In genomic region chr2:61887684-61888303, GRCh38 we compare ENCODE assay signal across 8 cellular contexts. TPM values are rescaled to one million over a fixed set of nuclear protein-coding genes. Genes with fewer than 3 reads are reported as not detected.
A peak's percentile ranks its signal among the peaks of the same experiment; 100 is the strongest.
DNase-seq lines count a peak whose midpoint lies in the region; ATAC-seq and TF ChIP-seq lines count a peak whose summit lies in the region.

No MANE protein-coding gene starts in this region.

- H3K27me3 ChIP-seq in neuronal stem cell (ENCODE audit: control insufficient read depth in 3 of 3, insufficient read depth in 3 of 3, low read depth in 1 of 3, low read length in 3 of 3) = no peaks in the 10 kb centered on the region

- H3K36me3 ChIP-seq in neuronal stem cell (replicated peaks in 1 of 2; ENCODE audit: control insufficient read depth in 2 of 2, insufficient read depth in 2 of 2, low read length in 2 of 2) = peaks cover 7 to 44% of the 10 kb centered on the region in 2 donors

- DNase-seq in DMS153 (lab: John Stamatoyannopoulos, UW) (peak; percentile 33), DMS153 treated with DMSO at 0.1 percent for 48 hours (lab: John Stamatoyannopoulos, UW; ENCODE audit: unreplicated experiment) (no peak), fibroblast of peridontal ligament (ENCODE audit: extremely low read depth) (peak; percentile 54), neuronal stem cell (ENCODE audit: low spot score) (peak; percentile 8), GM13976 (ENCODE audit: low spot score) (no peak), GM20000 (ENCODE audit: low spot score) (no peak)
- DNase-seq in activated CD4-positive, alpha-beta memory T cell treated with anti-CD3 and anti-CD28 coated beads for 36 hours = peak; percentile 39

- POLR2A ChIA-PET in activated CD4-positive, alpha-beta memory T cell treated with anti-CD3 and anti-CD28 coated beads for 36 hours (lab: Charles Lee) = interaction anchor here (1.1 kb wide), 1 partner anchor 16 kb away, joined by 3 read pairs; no protein-coding TSS in a partner anchor

- no peak overlapping the region for H2BK12ac ChIP-seq in neuronal stem cell (ENCODE audit: low read length)

- H3K4me3 ChIP-seq in neuronal stem cell (ENCODE audit: low read length in 2 of 2) = peak overlapping the region; percentile 90 to 96

- H3K4me2 ChIP-seq in neuronal stem cell (ENCODE audit: insufficient read depth, low read length, poor library complexity, severe bottlenecking) = peak overlapping the region; percentile 47

- peaks cover 26% of the 10 kb centered on the region for H3K4me1 Mint-ChIP-seq in activated CD4-positive, alpha-beta memory T cell treated with anti-CD3 and anti-CD28 coated beads for 36 hours (ENCODE audit: low read depth)

- H2BK15ac ChIP-seq in neuronal stem cell (ENCODE audit: low read length) = no peak overlapping the region

- peak overlapping the region; percentile 89 for H3K27ac ChIP-seq in neuronal stem cell (replicated peaks; ENCODE audit: low read length)

- H2BK5ac ChIP-seq in neuronal stem cell (ENCODE audit: low read length) = peak overlapping the region; percentile 44

- intact Hi-C loops in activated CD4-positive, alpha-beta memory T cell treated with anti-CD3 and anti-CD28 coated beads for 36 hours (cut with micrococcal nuclease) = loop anchor here (1.0 to 10.0 kb wide), 7 partner anchors 18 to 1955 kb away; partner anchors contain the start of genes COMMD1, FAM161A, UGP2 and XPO1

- H3K4ac ChIP-seq in neuronal stem cell (ENCODE audit: low read length) = no peak overlapping the region

- H4K8ac ChIP-seq in neuronal stem cell (ENCODE audit: low read depth, low read length) = no peak overlapping the region

- H3K9ac ChIP-seq in neuronal stem cell (ENCODE audit: low read depth, low read length, poor library complexity) = peak overlapping the region; percentile 78

- H3K14ac ChIP-seq in neuronal stem cell (ENCODE audit: low read length) = no peak overlapping the region

- H2AFZ ChIP-seq in neuronal stem cell (ENCODE audit: low read length) = peak overlapping the region; percentile 92

- H3K27ac Mint-ChIP-seq in activated CD4-positive, alpha-beta memory T cell treated with anti-CD3 and anti-CD28 coated beads for 36 hours = peak overlapping the region; percentile 99

- H2AK5ac ChIP-seq in neuronal stem cell (ENCODE audit: low read depth, low read length) = no peak overlapping the region

- H3K9me3 ChIP-seq in neuronal stem cell (replicated peaks in 1 of 2; ENCODE audit: control insufficient read depth in 2 of 2, insufficient read depth in 1 of 2, low read depth in 1 of 2, low read length in 2 of 2) = no peaks in the 10 kb centered on the region

- CTCF ChIA-PET in activated CD4-positive, alpha-beta memory T cell treated with anti-CD3 and anti-CD28 coated beads for 36 hours (lab: Charles Lee) = no interaction called here

- peak overlapping the region; percentile 94 for H3K18ac ChIP-seq in neuronal stem cell (ENCODE audit: low read length)

- no CpG with 5 or more reads among the region's 20 CpGs for WGBS in neuronal stem cell (ENCODE audit: extremely low coverage in 2 of 2, insufficient read length in 2 of 2, insufficient replicate concordance in 1 of 2), 2 donors

- H3K4me3 Mint-ChIP-seq in activated CD4-positive, alpha-beta memory T cell treated with anti-CD3 and anti-CD28 coated beads for 36 hours = peak overlapping the region; percentile 99

- H3K23ac ChIP-seq in neuronal stem cell (ENCODE audit: low read depth, low read length, poor library complexity) = no peak overlapping the region

- TF ChIP-seq CTCF in GM13976 (IDR thresholded peaks at IDR 0.05; ENCODE audit: borderline replicate concordance, control extremely low read depth, extremely low read depth, insufficient read depth, missing control alignments) = no peak
- no peak for TF ChIP-seq CTCF in GM20000 (IDR thresholded peaks at IDR 0.05; ENCODE audit: extremely low read depth, missing control alignments)

- no peak overlapping the region for H4K91ac ChIP-seq in neuronal stem cell (ENCODE audit: low read depth, low read length, poor library complexity)

- in situ Hi-C loops in GM13976 (cut with MboI; ENCODE audit: low sequenced_read_pairs, unreplicated experiment) = no loop called here

- peaks cover 10% of the 10 kb centered on the region for H3K79me1 ChIP-seq in neuronal stem cell (ENCODE audit: low read depth, low read length)

- H2BK120ac ChIP-seq in neuronal stem cell (ENCODE audit: low read depth, low read length) = no peak overlapping the region

- no peaks in the 10 kb centered on the region for H3K27me3 Mint-ChIP-seq in activated CD4-positive, alpha-beta memory T cell treated with anti-CD3 and anti-CD28 coated beads for 36 hours

- peaks cover 3 to 7% of the 10 kb centered on the region in 2 donors for H3K4me1 ChIP-seq in neuronal stem cell (ENCODE audit: control insufficient read depth in 2 of 2, insufficient read depth in 1 of 2, low read depth in 1 of 2, low read length in 2 of 2)

- H3K9me3 Mint-ChIP-seq in activated CD4-positive, alpha-beta memory T cell treated with anti-CD3 and anti-CD28 coated beads for 36 hours = no peaks in the 10 kb centered on the region

- H3K36me3 Mint-ChIP-seq in activated CD4-positive, alpha-beta memory T cell treated with anti-CD3 and anti-CD28 coated beads for 36 hours = peaks cover 34% of the 10 kb centered on the region

- ATAC-seq in HG03354 (IDR thresholded peaks at IDR 0.05; ENCODE audit: poor library complexity, severe bottlenecking, unreplicated experiment) = peak; percentile 14

RNA-seq across cellular contexts. Expression of gene CCT4, which starts 0.7 kb away (rescaled TPM):
- total RNA-seq in activated CD4-positive, alpha-beta memory T cell treated with anti-CD3 and anti-CD28 coated beads for 36 hours = 100 to 1,000 TPM; 345 to 352 TPM
- polyA plus RNA-seq in neuronal stem cell (2013, experiment 1 of 2) = 239 TPM
- polyA plus RNA-seq in neuronal stem cell (2013, experiment 2 of 2) = 240 TPM

RNA-seq across cellular contexts. Expression of gene COMMD1, which starts 17.7 kb away (rescaled TPM):
- total RNA-seq in activated CD4-positive, alpha-beta memory T cell treated with anti-CD3 and anti-CD28 coated beads for 36 hours = 10 to 100 TPM; 33.0 to 33.8 TPM
- 35.3 TPM for polyA plus RNA-seq in neuronal stem cell (2013, experiment 1 of 2)
- polyA plus RNA-seq in neuronal stem cell (2013, experiment 2 of 2) = 36.3 TPM

RNA-seq across cellular contexts. Expression of gene FAM161A, which starts 33.9 kb away (rescaled TPM):
- 1 to 10 TPM; 5.5 to 7.0 TPM for total RNA-seq in activated CD4-positive, alpha-beta memory T cell treated with anti-CD3 and anti-CD28 coated beads for 36 hours
- polyA plus RNA-seq in neuronal stem cell (2013, experiment 1 of 2) = 13.3 TPM
- polyA plus RNA-seq in neuronal stem cell (2013, experiment 2 of 2) = 14.1 TPM

Comparison
In these comparisons a context has a peak if more than half of its experiments do, and no peak if none do; other contexts are left out.
1. DNase-seq: peak in DMS153 (single experiment), activated CD4-positive, alpha-beta memory T cell treated with anti-CD3 and anti-CD28 coated beads for 36 hours (single experiment), fibroblast of peridontal ligament (single experiment) and neuronal stem cell (single experiment); none in DMS153 treated with DMSO at 0.1 percent for 48 hours (single experiment), GM13976 (single experiment) and GM20000 (single experiment).